ENCODE assay signal across 7 cellular contexts in the genomic region with DNA sequence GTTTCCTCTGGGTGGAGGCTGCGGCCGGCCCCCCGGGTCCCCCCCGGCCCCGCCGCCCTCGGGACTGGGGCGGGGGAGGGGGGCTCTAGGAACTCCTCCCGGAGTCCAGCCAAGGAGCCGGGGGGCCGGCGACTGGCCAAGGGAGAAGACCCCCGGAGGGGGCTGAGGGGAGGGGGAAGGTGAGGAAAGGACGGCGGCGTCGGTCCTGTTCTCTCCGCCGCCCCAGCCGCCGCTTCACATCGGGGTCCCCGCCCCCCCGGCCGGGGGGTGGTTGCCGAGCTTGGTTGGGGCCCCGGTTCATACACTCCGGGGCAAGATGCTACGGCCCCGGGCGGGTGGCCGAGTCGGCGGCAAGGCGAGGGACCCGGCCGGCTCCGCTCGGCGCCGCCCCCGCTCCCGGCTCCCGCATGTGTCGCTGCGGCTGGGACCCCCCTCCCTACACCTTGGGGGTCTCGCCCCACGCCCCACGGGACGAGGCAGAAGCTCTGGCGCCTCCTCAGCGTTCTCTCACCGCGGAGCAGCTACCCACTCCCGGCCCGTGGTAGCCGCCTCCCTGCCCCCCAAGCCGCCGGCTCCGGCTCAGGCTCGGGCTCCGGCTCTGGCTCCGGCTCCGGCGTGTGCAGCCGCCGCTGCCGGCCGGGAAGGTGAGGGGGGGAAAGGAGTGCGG. TPM values are rescaled to one million over a fixed set of nuclear protein-coding genes. Genes with fewer than 3 reads are reported as not detected.
A peak's percentile ranks its signal among the peaks of the same experiment; 100 is the strongest.
DNase-seq lines count a peak whose midpoint lies in the region; ATAC-seq and TF ChIP-seq lines count a peak whose summit lies in the region.

No MANE protein-coding gene starts in this region.

- WGBS in mesenchymal stem cell = under 1% methylated on average over 19 of the region's 70 CpGs

- intact Hi-C loops in upper lobe of right lung (cut with DNase I) = no loop called here

- H3K4me2 ChIP-seq in mesenchymal stem cell (ENCODE audit: low read length, poor library complexity, severe bottlenecking) = peak overlapping the region; percentile 72

- DNase-seq in SJCRH30 (peak in 1 of 2 experiments; percentile 9), chondrocyte (ENCODE audit: low spot score) (no peak), mesenchymal stem cell (peak; percentile 10), upper lobe of right lung (no peak), NCI-H1436 (lab: John Stamatoyannopoulos, UW) (no peak)

- no peaks in the 10 kb centered on the region for H3K36me3 Mint-ChIP-seq in chondrocyte (ENCODE audit: low read depth)

- H2AK5ac ChIP-seq in mesenchymal stem cell (ENCODE audit: low read length, severe bottlenecking) = no peak overlapping the region

- H4K91ac ChIP-seq in mesenchymal stem cell (ENCODE audit: low read length) = peak overlapping the region; percentile 90

- H3K27me3 Mint-ChIP-seq in chondrocyte (ENCODE audit: low read depth) = no peaks in the 10 kb centered on the region

- H3K4me3 Mint-ChIP-seq in chondrocyte (ENCODE audit: unreplicated experiment) = peak overlapping the region; percentile 86

- peak overlapping the region; percentile 79 for H3K27ac ChIP-seq in SJCRH30
- no peak overlapping the region for H3K27ac ChIP-seq in mesenchymal stem cell (ENCODE audit: low read length, poor library complexity, severe bottlenecking)
- H3K27ac ChIP-seq in upper lobe of right lung = peak overlapping the region; percentile 96

- peak overlapping the region; percentile 88 to 93 for H3K18ac ChIP-seq in mesenchymal stem cell (ENCODE audit: low read depth in 1 of 2, low read length in 2 of 2)

- H3K4me1 ChIP-seq in SJCRH30 (peaks cover 4% of the 10 kb centered on the region), mesenchymal stem cell (ENCODE audit: control insufficient read depth, insufficient read depth, low read depth, low read length) (peaks cover 4% of the 10 kb centered on the region), upper lobe of right lung (peaks cover 34% of the 10 kb centered on the region)

- no peaks in the 10 kb centered on the region for H3K27me3 ChIP-seq in SJCRH30
- no peaks in the 10 kb centered on the region for H3K27me3 ChIP-seq in mesenchymal stem cell (ENCODE audit: control insufficient read depth in 1 of 2, insufficient read depth in 1 of 2, low read length in 2 of 2)
- H3K27me3 ChIP-seq in upper lobe of right lung = no peaks in the 10 kb centered on the region

- H3K4me1 Mint-ChIP-seq in chondrocyte (ENCODE audit: low read depth) = peaks cover 45% of the 10 kb centered on the region

- peak overlapping the region; percentile 27 for H2BK120ac ChIP-seq in mesenchymal stem cell (ENCODE audit: low read depth, low read length)

- no peak overlapping the region for H2BK12ac ChIP-seq in mesenchymal stem cell (ENCODE audit: low read length in 2 of 2)

- H3K36me3 ChIP-seq in SJCRH30 = no peaks in the 10 kb centered on the region
- peaks cover 5 to 6% of the 10 kb centered on the region in 2 experiments for H3K36me3 ChIP-seq in mesenchymal stem cell (ENCODE audit: control insufficient read depth in 1 of 2, insufficient read depth in 2 of 2, low read depth in 1 of 2, low read length in 2 of 2)
- peaks cover 4% of the 10 kb centered on the region for H3K36me3 ChIP-seq in upper lobe of right lung

- TF ChIP-seq CTCF in chondrocyte (IDR thresholded peaks at IDR 0.05) (no peak), upper lobe of right lung (IDR thresholded peaks at IDR 0.05) (no peak)

- H3K79me1 ChIP-seq in mesenchymal stem cell (replicated peaks; ENCODE audit: low read length, poor library complexity, severe bottlenecking) = peaks cover 16% of the 10 kb centered on the region

- peak overlapping the region; percentile 94 for H3K27ac Mint-ChIP-seq in chondrocyte (ENCODE audit: unreplicated experiment)

- H3K23ac ChIP-seq in mesenchymal stem cell (ENCODE audit: low read length in 2 of 2) = peak overlapping the region; percentile 72 to 93

- H3K9ac ChIP-seq in mesenchymal stem cell (ENCODE audit: low read length) = peak overlapping the region; percentile 92

- peak overlapping the region; percentile 55 for H2AFZ ChIP-seq in mesenchymal stem cell (ENCODE audit: low read depth, low read length)

- no peaks in the 10 kb centered on the region for H3K9me3 ChIP-seq in SJCRH30 (replicated peaks)
- H3K9me3 ChIP-seq in mesenchymal stem cell (ENCODE audit: control insufficient read depth, low read length) = no peaks in the 10 kb centered on the region
- H3K9me3 ChIP-seq in upper lobe of right lung = no peaks in the 10 kb centered on the region

- ATAC-seq in GM18868 (IDR thresholded peaks at IDR 0.05; ENCODE audit: unreplicated experiment) (peak; percentile 0), HG02798 (IDR thresholded peaks at IDR 0.05; ENCODE audit: poor library complexity, unreplicated experiment) (peak; percentile 3), upper lobe of right lung (peak; percentile 22)

- peak overlapping the region; percentile 95 for H3K4me3 ChIP-seq in SJCRH30
- H3K4me3 ChIP-seq in mesenchymal stem cell (ENCODE audit: insufficient read depth in 1 of 2, low read depth in 1 of 2, low read length in 2 of 2) = peak overlapping the region; percentile 87 to 97
- H3K4me3 ChIP-seq in upper lobe of right lung = peak overlapping the region; percentile 98

- peak overlapping the region; percentile 89 for H2BK15ac ChIP-seq in mesenchymal stem cell (ENCODE audit: low read depth, poor library complexity, severe bottlenecking)

- peak overlapping the region; percentile 61 to 78 for H3K4ac ChIP-seq in mesenchymal stem cell (ENCODE audit: low read depth in 1 of 2, low read length in 2 of 2)

- H4K8ac ChIP-seq in mesenchymal stem cell (ENCODE audit: low read length) = peak overlapping the region; percentile 84

- H3K14ac ChIP-seq in mesenchymal stem cell (ENCODE audit: low read length in 2 of 2) = peak overlapping the region in 1 of 2 experiments; percentile 66

- H3K9me3 Mint-ChIP-seq in chondrocyte (ENCODE audit: low read depth) = no peaks in the 10 kb centered on the region

- H2BK5ac ChIP-seq in mesenchymal stem cell (ENCODE audit: low read depth, low read length, poor library complexity, severe bottlenecking) = no peak overlapping the region

RNA-seq across cellular contexts. Expression of gene FBXW7, which starts 0.5 kb away (rescaled TPM):
- 26.5 and 35.0 TPM in 2 replicates for total RNA-seq in SJCRH30 (2014; rRNA removed; shearing (Covaris generic))
- 18.0 to 23.3 TPM (median 21.4 TPM) in 3 replicates for total RNA-seq in chondrocyte
- polyA plus RNA-seq in mesenchymal stem cell (2013, experiment 1 of 2) = 9.4 TPM
- 10.5 TPM for polyA plus RNA-seq in mesenchymal stem cell (2013, experiment 2 of 2)
- 47.2 TPM for total RNA-seq in upper lobe of right lung
